1 cellular context compared by ENCODE assay signal in genomic region chr2:45650851-45651414, GRCh38.
A peak's percentile ranks its signal among the peaks of the same experiment; 100 is the strongest.
TF ChIP-seq lines count a peak whose summit lies in the region.

No MANE protein-coding gene starts in this region.

TF ChIP-seq in HEK293, 187 proteins besides CTCF, POLR2A, EP300 and RAD21 (continued from another document and continues in another):
- TF ChIP-seq ZNF488 (tag by site-specific recombination; IDR thresholded peaks at IDR 0.05) (no peak), ZNF423 (tag by site-specific recombination; IDR thresholded peaks at IDR 0.05) (peak; percentile 64; the same call in 1 of the 2 replicates), ZNF366 (tag by site-specific recombination; conservative IDR thresholded peaks at IDR 0.05) (peak; percentile 66; the same call in 1 of the 2 replicates), ZNF792 (tag by site-specific recombination; IDR thresholded peaks at IDR 0.05) (peak; percentile 66; the same call in 1 of the 2 replicates), ZNF561 (tag by site-specific recombination; IDR thresholded peaks at IDR 0.05; ENCODE audit: borderline replicate concordance) (peak; percentile 42; the same call in 1 of the 2 replicates), EGR2 (tag by site-specific recombination; IDR thresholded peaks at IDR 0.05; ENCODE audit: low read depth) (no peak), ZNF513 (tag by site-specific recombination; IDR thresholded peaks at IDR 0.05) (0 out of 2 replicates have a peak, but pooled peaks have one; percentile 27), ZNF518A (tag by site-specific recombination; conservative IDR thresholded peaks at IDR 0.05; ENCODE audit: low read depth) (0 out of 2 replicates have a peak, but pooled peaks have one; percentile 16), ZSCAN4 (tag by site-specific recombination; IDR thresholded peaks at IDR 0.05) (peak; percentile 97), KLF16 (tag by site-specific recombination; IDR thresholded peaks at IDR 0.05) (peak; percentile 83; the same call in 1 of the 2 replicates), ZNF274 (IDR thresholded peaks at IDR 0.05; ENCODE audit: low read length) (no peak), ZNF274 (tag by site-specific recombination; IDR thresholded peaks at IDR 0.05; ENCODE audit: borderline replicate concordance) (no peak), ZNF645 (tag by site-specific recombination; IDR thresholded peaks at IDR 0.05) (no peak), ZBTB8A (tag by site-specific recombination; IDR thresholded peaks at IDR 0.05) (peak; percentile 58), ZNF843 (tag by site-specific recombination; IDR thresholded peaks at IDR 0.05) (peak; percentile 66; the same call in 1 of the 2 replicates), PBX3 (CRISPR knock-in tag; IDR thresholded peaks at IDR 0.05) (peak; percentile 89), SCRT2 (tag by site-specific recombination; IDR thresholded peaks at IDR 0.05) (no peak), ZNF610 (tag by site-specific recombination; IDR thresholded peaks at IDR 0.05; ENCODE audit: borderline replicate concordance) (peak; percentile 77; the same call in 1 of the 2 replicates), YY1 (tag by site-specific recombination; IDR thresholded peaks at IDR 0.05) (no peak), ZSCAN23 (tag by site-specific recombination; IDR thresholded peaks at IDR 0.05) (0 out of 2 replicates have a peak, but pooled peaks have one; percentile 53), ZNF830 (tag by site-specific recombination; IDR thresholded peaks at IDR 0.05; ENCODE audit: low read depth) (no peak), YY2 (tag by site-specific recombination; IDR thresholded peaks at IDR 0.05) (no peak), ZBTB11 (tag by site-specific recombination; conservative IDR thresholded peaks at IDR 0.05; ENCODE audit: low read depth) (peak; percentile 59), ZNF2 (tag by site-specific recombination; IDR thresholded peaks at IDR 0.05) (no peak), KLF8 (tag by site-specific recombination; IDR thresholded peaks at IDR 0.05) (peak; percentile 71), MZF1 (tag by site-specific recombination; IDR thresholded peaks at IDR 0.05; ENCODE audit: borderline replicate concordance) (peak; percentile 63; the same call in 1 of the 2 replicates), ZNF639 (tag by site-specific recombination; IDR thresholded peaks at IDR 0.05) (peak; percentile 66), PRDM10 (tag by site-specific recombination; IDR thresholded peaks at IDR 0.05) (peak; percentile 74; the same call in 1 of the 2 replicates), GLIS2 (tag by site-specific recombination; IDR thresholded peaks at IDR 0.05) (peak; percentile 78), SP2 (tag by site-specific recombination; IDR thresholded peaks at IDR 0.05) (peak; percentile 51), ZBTB20 (tag by site-specific recombination; IDR thresholded peaks at IDR 0.05) (peak; percentile 58; the same call in 1 of the 2 replicates), ZNF664 (tag by site-specific recombination; IDR thresholded peaks at IDR 0.05) (no peak), ZNF473 (tag by site-specific recombination; IDR thresholded peaks at IDR 0.05) (no peak), OSR2 (tag by site-specific recombination; IDR thresholded peaks at IDR 0.05) (no peak), ZNF223 (tag by site-specific recombination; IDR thresholded peaks at IDR 0.05) (no peak), ZNF146 (tag by site-specific recombination; IDR thresholded peaks at IDR 0.05) (no peak), ZNF76 (tag by site-specific recombination; IDR thresholded peaks at IDR 0.05; ENCODE audit: borderline replicate concordance, low read depth) (peak; percentile 67; the same call in 1 of the 2 replicates), ZIC2 (tag by site-specific recombination; IDR thresholded peaks at IDR 0.05) (peak; percentile 85), ZNF155 (tag by site-specific recombination; IDR thresholded peaks at IDR 0.05) (no peak), ZNF140 (tag by site-specific recombination; IDR thresholded peaks at IDR 0.05) (no peak), ZNF48 (tag by site-specific recombination; IDR thresholded peaks at IDR 0.05) (no peak), ZNF404 (tag by site-specific recombination; IDR thresholded peaks at IDR 0.05) (no peak), IKZF3 (tag by site-specific recombination; IDR thresholded peaks at IDR 0.05) (no peak), ZNF623 (tag by site-specific recombination; IDR thresholded peaks at IDR 0.05) (no peak)
